11 cellular contexts compared by ENCODE assay signal in genomic region chr7:40827217-40828085, GRCh38.
DNase-seq lines count a peak whose midpoint lies in the region; ATAC-seq and TF ChIP-seq lines count a peak whose summit lies in the region.
"Had no signal": no experiment of that assay in that cellular context is flagged by ENCODE, and none has a peak within 500 bp of the region (broad histone marks: within the 10 kb centered on the region; RNA-seq: fewer than 3 reads in every experiment).

No MANE protein-coding gene starts in this region.

- no peaks in the 10 kb centered on the region for H3K9me3 ChIP-seq in uterus

- peak; percentile 58 for ATAC-seq in SK-N-SH treated with all-trans-retinoic acid at 6 μM for 48 hours

- H3K27ac ChIP-seq in uterus: no peak overlapping the region

- no peaks in the 10 kb centered on the region for H3K27me3 ChIP-seq in uterus

- no peaks in the 10 kb centered on the region for H3K36me3 ChIP-seq in uterus

- no peak for TF ChIP-seq CTCF in fibroblast of the aortic adventitia (IDR thresholded peaks at IDR 0.05; ENCODE audit: insufficient read depth, low read length)
- no peak for TF ChIP-seq CTCF in uterus (IDR thresholded peaks at IDR 0.05)

- no peak overlapping the region for H3K4me3 ChIP-seq in fibroblast of the aortic adventitia (ENCODE audit: low read depth, low read length)
- no peak overlapping the region for H3K4me3 ChIP-seq in uterus

- intact Hi-C loops in uterus (cut with DNase I; ENCODE audit: low total_unique reads): no loop called here

- TF ChIP-seq POLR2A in uterus (IDR thresholded peaks at IDR 0.05): no peak

- DNase-seq in EH (ENCODE audit: low read depth): peak; percentile 76
- DNase-seq in fibroblast of the aortic adventitia (ENCODE audit: low read depth): peak; percentile 34
- peak; percentile 78 for DNase-seq in renal cortical epithelial cell (ENCODE audit: low read depth)
- no peak for DNase-seq in uterus
- DNase-seq in occipital lobe (lab: John Stamatoyannopoulos, UW): no peak
- no peak for DNase-seq in dermis blood vessel endothelial cell
- DNase-seq in G401 (ENCODE audit: low spot score): no peak
- DNase-seq: activated B cell treated with CpG ODN at 0.5 μM for 24 hours, hypothalamus, right cardiac atrium had no signal

- H3K4me1 ChIP-seq in uterus: no peaks in the 10 kb centered on the region

- in situ Hi-C loops in G401 (cut with HindIII; ENCODE audit: low sequenced_read_pairs): no loop called here

TF ChIP-seq in SK-N-SH treated with all-trans-retinoic acid at 6 μM for 48 hours, 23 proteins besides CTCF, POLR2A, EP300 and RAD21:
- TF ChIP-seq TCF4 (CRISPR knock-in tag; IDR thresholded peaks at IDR 0.05; ENCODE audit: borderline replicate concordance) (no peak), ARNTL (CRISPR knock-in tag; IDR thresholded peaks at IDR 0.05; ENCODE audit: borderline replicate concordance, low read depth) (no peak), PATZ1 (CRISPR knock-in tag; IDR thresholded peaks at IDR 0.05; ENCODE audit: borderline replicate concordance) (no peak), CREB5 (CRISPR knock-in tag; IDR thresholded peaks at IDR 0.05; ENCODE audit: low read depth) (no peak), POU6F1 (CRISPR knock-in tag; IDR thresholded peaks at IDR 0.05; ENCODE audit: borderline replicate concordance, low read depth) (no peak), TOX (CRISPR knock-in tag; IDR thresholded peaks at IDR 0.05; ENCODE audit: borderline replicate concordance) (no peak), GLIS3 (CRISPR knock-in tag; IDR thresholded peaks at IDR 0.05) (no peak), SNAI2 (CRISPR knock-in tag; IDR thresholded peaks at IDR 0.05) (no peak), RARB (CRISPR knock-in tag; IDR thresholded peaks at IDR 0.05) (no peak), ZFP3 (CRISPR knock-in tag; IDR thresholded peaks at IDR 0.05) (no peak), CSRNP3 (CRISPR knock-in tag; IDR thresholded peaks at IDR 0.05) (no peak)

Comparison
In these comparisons a context has a peak if more than half of its experiments do, and no peak if none do; other contexts are left out.
1. DNase-seq: peak in EH (single experiment), fibroblast of the aortic adventitia (single experiment) and renal cortical epithelial cell (single experiment); none in uterus (0 of 2), occipital lobe (single experiment), dermis blood vessel endothelial cell (single experiment) and G401 (single experiment).